13 cellular contexts compared by ENCODE assay signal in the genomic region with DNA sequence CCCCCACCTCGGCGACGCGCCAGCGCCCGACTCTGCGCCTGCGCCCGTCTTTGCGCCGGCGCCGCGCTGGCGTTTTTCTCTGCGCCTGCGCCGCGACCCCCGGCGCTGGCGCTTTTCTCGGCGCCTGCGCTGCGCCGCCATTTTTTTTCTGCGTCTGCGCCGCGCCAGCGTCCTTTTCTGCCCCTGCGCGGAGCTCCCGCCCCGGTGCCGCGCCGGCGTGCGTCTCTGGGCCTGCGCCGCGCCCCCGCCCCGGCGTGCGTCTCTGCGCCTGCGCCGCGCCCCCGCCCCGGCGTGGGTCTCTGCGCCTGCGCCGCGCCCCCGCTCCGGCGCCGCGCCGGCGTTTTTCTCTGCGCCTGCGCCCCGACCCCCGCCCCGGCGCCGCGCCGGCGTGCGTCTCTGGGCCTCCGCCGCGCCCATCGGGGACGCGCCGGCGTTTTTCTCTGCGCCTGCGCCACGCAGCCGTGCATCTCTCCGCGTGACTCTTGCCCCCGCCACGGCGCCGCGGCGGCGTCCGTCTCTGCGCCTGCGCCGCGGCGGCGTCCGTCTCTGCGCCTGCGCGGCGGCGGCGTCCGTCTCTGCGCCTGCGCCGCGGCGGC. TPM values are rescaled to one million over a fixed set of nuclear protein-coding genes. Genes with fewer than 3 reads are reported as not detected.
"Had no signal": no experiment of that assay in that cellular context is flagged by ENCODE, and none has a peak within 500 bp of the region (broad histone marks: within the 10 kb centered on the region; RNA-seq: fewer than 3 reads in every experiment).

No MANE protein-coding gene starts in this region.

RNA-seq across cellular contexts. Expression of a gene that starts 52.4 kb away (rescaled TPM):
- total RNA-seq: activated CD4-positive, alpha-beta T cell treated with anti-CD3 and anti-CD28 coated beads, Interleukin-2, amount 10 ng/mL, durations not matched to agents 24 days and 14 days; activated CD8-positive, alpha-beta memory T cell treated with anti-CD3 and anti-CD28 coated beads for 36 hours; activated CD8-positive, alpha-beta T cell treated with anti-CD3 and anti-CD28 coated beads for 36 hours; activated naive CD8-positive, alpha-beta T cell treated with anti-CD3 and anti-CD28 coated beads, Interleukin-2, amount 10 ng/mL, durations not matched to agents 7 days and 5 days; activated T-helper 2 cell treated with anti-CD3 and anti-CD28 coated beads, Interferon-gamma antibody, Interleukin-2, Interleukin-4, amounts not matched to agents 10 μg/mL and 5 μg/mL and 100 μg/mL, durations not matched to agents 14 hours and 24 hours and 36 hours; ascending aorta; K562; M059J; PC-3; Peyer's patch; SJSA1 had no signal
- polyA plus RNA-seq: adipose tissue, K562, SK-N-SH had no signal

RNA-seq across cellular contexts. Expression of a gene that starts 56.9 kb away (rescaled TPM):
- total RNA-seq: activated CD4-positive, alpha-beta T cell treated with anti-CD3 and anti-CD28 coated beads, Interleukin-2, amount 10 ng/mL, durations not matched to agents 24 days and 14 days; activated CD8-positive, alpha-beta memory T cell treated with anti-CD3 and anti-CD28 coated beads for 36 hours; activated CD8-positive, alpha-beta T cell treated with anti-CD3 and anti-CD28 coated beads for 36 hours; activated naive CD8-positive, alpha-beta T cell treated with anti-CD3 and anti-CD28 coated beads, Interleukin-2, amount 10 ng/mL, durations not matched to agents 7 days and 5 days; activated T-helper 2 cell treated with anti-CD3 and anti-CD28 coated beads, Interferon-gamma antibody, Interleukin-2, Interleukin-4, amounts not matched to agents 10 μg/mL and 5 μg/mL and 100 μg/mL, durations not matched to agents 14 hours and 24 hours and 36 hours; ascending aorta; K562; M059J; PC-3; Peyer's patch; SJSA1 had no signal
- polyA plus RNA-seq: adipose tissue, K562, SK-N-SH had no signal
